ENCODE assay signal across 8 cellular contexts in the genomic region with DNA sequence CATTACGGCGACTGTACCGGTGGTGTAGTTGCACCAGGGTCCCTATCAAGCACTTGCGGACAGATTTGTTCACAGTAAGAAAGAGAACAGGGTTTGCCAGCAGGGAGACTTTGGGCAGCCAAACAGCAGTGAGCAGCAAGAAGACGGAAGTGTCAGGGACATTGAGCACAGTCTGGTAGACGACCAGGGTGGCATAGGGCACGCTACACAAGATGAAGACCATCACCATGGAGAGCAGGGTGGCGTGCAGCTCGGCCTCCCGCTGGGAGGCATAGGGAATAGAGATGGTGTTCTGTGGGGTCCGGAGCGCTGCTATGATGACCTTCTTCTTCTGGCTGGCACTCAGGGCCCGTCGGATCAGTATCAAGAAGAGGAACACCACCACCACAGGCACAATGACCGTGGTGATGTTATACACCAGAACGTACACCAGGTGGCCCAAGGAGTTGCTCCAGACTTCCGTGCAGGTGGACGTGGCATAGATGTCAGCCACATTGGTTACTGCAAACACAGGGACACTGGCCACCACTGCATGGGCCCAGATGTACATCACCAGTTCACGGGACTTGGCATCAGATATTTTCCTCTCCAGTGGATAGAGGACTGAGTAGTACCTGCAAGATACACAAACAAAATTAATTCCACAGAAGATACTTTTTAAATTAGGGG. TPM values are rescaled to one million over a fixed set of nuclear protein-coding genes. Genes with fewer than 3 reads are reported as not detected.
A peak's percentile ranks its signal among the peaks of the same experiment; 100 is the strongest.
DNase-seq lines count a peak whose midpoint lies in the region; ATAC-seq, FAIRE-seq and TF ChIP-seq lines count a peak whose summit lies in the region.

No MANE protein-coding gene starts in this region.

- H3K79me2 ChIP-seq in Karpas-422 (ENCODE audit: low read length), result no peaks in the 10 kb centered on the region

- no peaks in the 10 kb centered on the region for H3K9me2 ChIP-seq in Karpas-422 (replicated peaks; ENCODE audit: insufficient read depth, low read length)

- H3K36me3 ChIP-seq in Caco-2 (ENCODE audit: control insufficient read depth, insufficient read depth, low read length), result no peaks in the 10 kb centered on the region
- no peaks in the 10 kb centered on the region for H3K36me3 ChIP-seq in Karpas-422 (ENCODE audit: insufficient read depth, low read length)
- H3K36me3 ChIP-seq in brain microvascular endothelial cell (replicated peaks), result peaks cover 11% of the 10 kb centered on the region
- no peaks in the 10 kb centered on the region for H3K36me3 ChIP-seq in pancreas
- H3K36me3 ChIP-seq in CD8-positive, alpha-beta memory T cell (ENCODE audit: insufficient read depth, low read length), result no peaks in the 10 kb centered on the region

- POLR2A ChIA-PET in Caco-2 (lab: Charles Lee), result no interaction called here
- POLR2A ChIA-PET in CD8-positive, alpha-beta memory T cell (lab: Charles Lee), result no interaction called here

- H3K4me1 ChIP-seq in Caco-2, result peaks cover 3% of the 10 kb centered on the region; the same call in 1 of the 2 replicates
- peaks cover 3% of the 10 kb centered on the region; the same call in 1 of the 2 replicates for H3K4me1 ChIP-seq in Karpas-422 (ENCODE audit: low read length)
- no peaks in the 10 kb centered on the region for H3K4me1 ChIP-seq in pancreas
- no peaks in the 10 kb centered on the region for H3K4me1 ChIP-seq in CD8-positive, alpha-beta memory T cell (ENCODE audit: insufficient read depth, low read length)

- H3K27me3 Mint-ChIP-seq in Caco-2 (ENCODE audit: insufficient read depth, unreplicated experiment), result no peaks in the 10 kb centered on the region
- H3K27me3 Mint-ChIP-seq in CD8-positive, alpha-beta memory T cell, result peaks cover 23 to 81% of the 10 kb centered on the region in 2 donors

- DNase-seq in Caco-2 (peak; percentile 55), Karpas-422 (peak; percentile 80), brain microvascular endothelial cell (no peak), pancreas (peak in 5 of 6 donors; percentile 17 to 57 (median 45))
- no peak for DNase-seq in CD8-positive, alpha-beta memory T cell

- H3K36me3 Mint-ChIP-seq in Caco-2 (ENCODE audit: insufficient read depth, unreplicated experiment), result no peaks in the 10 kb centered on the region
- peaks cover 0 to 1% (median 0%) of the 10 kb centered on the region in 3 donors for H3K36me3 Mint-ChIP-seq in CD8-positive, alpha-beta memory T cell

- no TSS peak for BruUV-seq in Caco-2 (replicated peaks; lab: Mats Ljungman, UMichigan)

- WGBS in pancreas, 2 donors, result 61 to 69% methylated on average over 19 of the region's 19 CpGs

- in situ Hi-C loops in brain microvascular endothelial cell (cut with HindIII; ENCODE audit: low pct_ligation_motif_present, low sequenced_read_pairs), result no loop called here

- no peaks in the 10 kb centered on the region for H3K9me3 Mint-ChIP-seq in Caco-2 (ENCODE audit: unreplicated experiment)
- H3K9me3 Mint-ChIP-seq in CD8-positive, alpha-beta memory T cell, result no peaks in the 10 kb centered on the region

- H3K9ac ChIP-seq in Karpas-422 (ENCODE audit: low read length), result no peak overlapping the region

- no peak overlapping the region for H3K4me3 Mint-ChIP-seq in Caco-2 (ENCODE audit: unreplicated experiment)
- H3K4me3 Mint-ChIP-seq in CD8-positive, alpha-beta memory T cell, result no peak overlapping the region

- intact Hi-C loops in Caco-2 (cut with micrococcal nuclease; ENCODE audit: unreplicated experiment) (loop anchor here (1.0 to 5.0 kb wide), 2 partner anchors 74 to 131 kb away; a partner anchor contains a TSS), pancreas (cut with DNase I) (loop anchor here in 1 of 3 donors (10.0 kb wide), 1 partner anchor 73 kb away; no protein-coding TSS in a partner anchor)

- H3K9me3 ChIP-seq in Caco-2 (no peaks in the 10 kb centered on the region), Karpas-422 (ENCODE audit: low read length) (no peaks in the 10 kb centered on the region), pancreas (no peaks in the 10 kb centered on the region)
- no peaks in the 10 kb centered on the region for H3K9me3 ChIP-seq in CD8-positive, alpha-beta memory T cell (ENCODE audit: low read length)

- H2AFZ ChIP-seq in Karpas-422 (ENCODE audit: low read length), result no peak overlapping the region

- ATAC-seq in GM19023 (IDR thresholded peaks at IDR 0.05; ENCODE audit: unreplicated experiment) (peak; percentile 77), pancreas (peak; percentile 76 to 98 (median 87)), HG02970 (IDR thresholded peaks at IDR 0.05; ENCODE audit: low FRiP score, unreplicated experiment) (no peak), GM21447 (IDR thresholded peaks at IDR 0.05; ENCODE audit: unreplicated experiment) (no peak)

- no peaks in the 10 kb centered on the region for H4K20me1 ChIP-seq in Karpas-422 (ENCODE audit: insufficient read depth, low read depth, low read length)

- H3K4me1 Mint-ChIP-seq in Caco-2 (ENCODE audit: low read depth, unreplicated experiment), result peaks cover 8% of the 10 kb centered on the region
- no peaks in the 10 kb centered on the region for H3K4me1 Mint-ChIP-seq in CD8-positive, alpha-beta memory T cell

- H3K27ac ChIP-seq in Karpas-422 (ENCODE audit: low read length) (no peak overlapping the region), brain microvascular endothelial cell (no peak overlapping the region), pancreas (no peak overlapping the region)
- H3K27ac ChIP-seq in CD8-positive, alpha-beta memory T cell (ENCODE audit: low read depth, low read length), result no peak overlapping the region

- no peak overlapping the region for H3K4me2 ChIP-seq in Karpas-422 (ENCODE audit: low read depth, low read length, poor library complexity, severe bottlenecking)

- H3K27ac Mint-ChIP-seq in Caco-2 (ENCODE audit: unreplicated experiment), result no peak overlapping the region
- no peak overlapping the region for H3K27ac Mint-ChIP-seq in CD8-positive, alpha-beta memory T cell

- CTCF ChIA-PET in Caco-2 (lab: Charles Lee), result interaction anchor here (0.7 kb wide), 1 partner anchor 73 kb away, joined by 3 read pairs; no protein-coding TSS in a partner anchor
- CTCF ChIA-PET in CD8-positive, alpha-beta memory T cell (lab: Charles Lee), result no interaction called here

- FAIRE-seq in pancreas (lab: Jason Lieb, UNC), result no peak

- TF ChIP-seq CTCF in Caco-2 (IDR thresholded peaks at IDR 0.05; ENCODE audit: insufficient read depth in 1 of 2, low read depth in 1 of 2, low read length in 1 of 2, severe bottlenecking in 1 of 2, unreplicated experiment in 1 of 2) (peak; percentile 44 to 60), brain microvascular endothelial cell (IDR thresholded peaks at IDR 0.05; ENCODE audit: low read depth, low read length, missing control alignments) (peak; percentile 64), pancreas (IDR thresholded peaks at IDR 0.05) (peak; percentile 13 to 39 (median 32))

- H3K4me3 ChIP-seq in Caco-2 (ENCODE audit: low read depth, low read length) (no peak overlapping the region), Karpas-422 (ENCODE audit: low read length) (no peak overlapping the region), brain microvascular endothelial cell (ENCODE audit: low read depth, low read length) (no peak overlapping the region), pancreas (no peak overlapping the region)
- H3K4me3 ChIP-seq in CD8-positive, alpha-beta memory T cell (ENCODE audit: low read length), result no peak overlapping the region

- H3K27me3 ChIP-seq in Caco-2 (replicated peaks; ENCODE audit: control insufficient read depth, insufficient read depth, low read length), result no peaks in the 10 kb centered on the region
- no peaks in the 10 kb centered on the region for H3K27me3 ChIP-seq in Karpas-422 (ENCODE audit: low read length)
- H3K27me3 ChIP-seq in brain microvascular endothelial cell (replicated peaks), result no peaks in the 10 kb centered on the region
- H3K27me3 ChIP-seq in pancreas, result no peaks in the 10 kb centered on the region
- H3K27me3 ChIP-seq in CD8-positive, alpha-beta memory T cell (ENCODE audit: insufficient read depth, low read length, poor library complexity, severe bottlenecking), result no peaks in the 10 kb centered on the region

RNA-seq across cellular contexts. Expression of a gene that starts 19.1 kb away (rescaled TPM):
- 1.3 and 2.1 TPM in 2 replicates for total RNA-seq in Caco-2 (2022)
- total RNA-seq in Karpas-422 (2014; rRNA removed; shearing (Covaris generic); ENCODE audit: low replicate concordance), result 0.07 and 0.79 TPM in 2 replicates
- under 1 TPM; 0.24 to 0.64 (median 0.38) TPM for total RNA-seq in pancreas
- polyA plus RNA-seq in pancreas, result under 1 TPM; 0.11 to 0.45 TPM
- under 1 TPM; 0.38 to 0.63 TPM for total RNA-seq in CD8-positive, alpha-beta memory T cell
- polyA plus RNA-seq in CD8-positive, alpha-beta memory T cell, result 1.3 TPM

Comparison
In these comparisons a context has a peak if more than half of its experiments do, and no peak if none do; other contexts are left out.
1. DNase-seq: peak in Caco-2 (2 of 2), Karpas-422 (single experiment) and pancreas (5 of 6); none in brain microvascular endothelial cell (single experiment) and CD8-positive, alpha-beta memory T cell (0 of 5).
2. ATAC-seq: peak in GM19023 (single experiment) and pancreas (4 of 4); none in HG02970 (single experiment) and GM21447 (single experiment).
3. Peak in every context shown above with its lines, with median percentiles within 50 percentile points of each other: CTCF ChIP-seq.